ENCODE assay signal across 10 cellular contexts in genomic region chr16:11546522-11547485, GRCh38. TPM values are rescaled to one million over a fixed set of nuclear protein-coding genes. Genes with fewer than 3 reads are reported as not detected.
A peak's percentile ranks its signal among the peaks of the same experiment; 100 is the strongest.
DNase-seq lines count a peak whose midpoint lies in the region; ATAC-seq and TF ChIP-seq lines count a peak whose summit lies in the region.
"Had no signal": no experiment of that assay in that cellular context is flagged by ENCODE, and none has a peak within 500 bp of the region (broad histone marks: within the 10 kb centered on the region; RNA-seq: fewer than 3 reads in every experiment).

No MANE protein-coding gene starts in this region.

- H3K36me3 ChIP-seq in left lung (peaks cover 5 to 66% of the 10 kb centered on the region in 2 donors), tibial nerve (peaks cover 0 to 39% (median 8%) of the 10 kb centered on the region in 3 donors)

- no peaks in the 10 kb centered on the region for H3K9me3 Mint-ChIP-seq in activated naive CD4-positive, alpha-beta T cell treated with anti-CD3 and anti-CD28 coated beads, Interleukin-2, amount 50 U/mL, for 24 hours
- peaks cover 4 to 31% (median 13%) of the 10 kb centered on the region in 5 experiments for H3K9me3 Mint-ChIP-seq in brain

- intact Hi-C loops in left lung (cut with DNase I), result no loop called here

- peak overlapping the region; percentile 35 for H3K27ac Mint-ChIP-seq in activated naive CD4-positive, alpha-beta T cell treated with anti-CD3 and anti-CD28 coated beads, Interleukin-2, amount 50 U/mL, for 24 hours
- H3K27ac Mint-ChIP-seq in brain, result peak overlapping the region; percentile 46 to 90 (median 83)

- WGBS in tibial nerve, 2 donors, result 44 to 48% methylated on average over 12 of the region's 12 CpGs

- H3K4me3 ChIP-seq in left lung (no peak overlapping the region), tibial nerve (peak overlapping the region in 1 of 4 donors; percentile 4)
- H3K4me3 ChIP-seq: skin epidermis had no signal

- H3K4me1 ChIP-seq in left lung, result peaks cover 0 to 17% of the 10 kb centered on the region in 2 donors
- peaks cover 0 to 33% (median 10%) of the 10 kb centered on the region in 4 donors for H3K4me1 ChIP-seq in tibial nerve

- H3K27me3 ChIP-seq in left lung, result no peaks in the 10 kb centered on the region
- no peaks in the 10 kb centered on the region for H3K27me3 ChIP-seq in tibial nerve

- ATAC-seq in left lung, result peak; percentile 19
- ATAC-seq: left colon had no signal

- no peak overlapping the region for H3K4me3 Mint-ChIP-seq in activated naive CD4-positive, alpha-beta T cell treated with anti-CD3 and anti-CD28 coated beads, Interleukin-2, amount 50 U/mL, for 24 hours
- peak overlapping the region; percentile 1 to 66 (median 40) for H3K4me3 Mint-ChIP-seq in brain

- no peaks in the 10 kb centered on the region for H3K27me3 Mint-ChIP-seq in activated naive CD4-positive, alpha-beta T cell treated with anti-CD3 and anti-CD28 coated beads, Interleukin-2, amount 50 U/mL, for 24 hours
- no peaks in the 10 kb centered on the region for H3K27me3 Mint-ChIP-seq in brain

- H3K4me1 Mint-ChIP-seq in activated naive CD4-positive, alpha-beta T cell treated with anti-CD3 and anti-CD28 coated beads, Interleukin-2, amount 50 U/mL, for 24 hours, result peaks cover 28% of the 10 kb centered on the region
- peaks cover 56% of the 10 kb centered on the region for H3K4me1 Mint-ChIP-seq in brain

- H3K9me3 ChIP-seq in left lung (peaks cover 0 to 3% of the 10 kb centered on the region in 2 donors), tibial nerve (peaks cover 0 to 5% (median 0%) of the 10 kb centered on the region in 4 donors)

- H3K27ac ChIP-seq in left lung (no peak overlapping the region), tibial nerve (peak overlapping the region; percentile 62 to 92 (median 74))

- peak in 1 of 2 donors; percentile 29 for TF ChIP-seq EP300 in tibial nerve (IDR thresholded peaks at IDR 0.05)

- TF ChIP-seq POLR2A in tibial nerve (IDR thresholded peaks at IDR 0.05), result no peak

- H3K36me3 Mint-ChIP-seq in activated naive CD4-positive, alpha-beta T cell treated with anti-CD3 and anti-CD28 coated beads, Interleukin-2, amount 50 U/mL, for 24 hours, result peaks cover 26% of the 10 kb centered on the region
- H3K36me3 Mint-ChIP-seq in brain, result peaks cover 48% of the 10 kb centered on the region

- DNase-seq in activated naive CD4-positive, alpha-beta T cell treated with Interleukin-2 at 50 U/mL for 16 hours, result no peak
- DNase-seq in left lung (no peak), tibial nerve (ENCODE audit: low spot score in 2 of 2) (no peak), NK-92 (lab: John Stamatoyannopoulos, UW; ENCODE audit: unreplicated experiment) (no peak), RKO (ENCODE audit: low spot score) (no peak), DMS 273 treated with DMSO at 0.1 percent for 48 hours (lab: John Stamatoyannopoulos, UW) (no peak)
- DNase-seq: left colon had no signal

- TF ChIP-seq CTCF in brain (conservative IDR thresholded peaks at IDR 0.05), result no peak
- no peak for TF ChIP-seq CTCF in left lung (IDR thresholded peaks at IDR 0.05)
- no peak for TF ChIP-seq CTCF in tibial nerve (IDR thresholded peaks at IDR 0.05)

RNA-seq across cellular contexts. Expression of gene LITAF, which starts 39.9 kb away (rescaled TPM):
- polyA plus RNA-seq in brain (ENCODE audit: insufficient read depth, low read depth, low replicate concordance), result 96.6 TPM
- total RNA-seq in left lung (100 to 1,000 TPM; 125 to 277 TPM), tibial nerve (10 to 100 TPM; 54.8 to 73.0 (median 65.3) TPM)

Comparison
In these comparisons a context has a peak if more than half of its experiments do, and no peak if none do; other contexts are left out.
1. H3K27ac ChIP-seq: peak in tibial nerve (4 of 4); none in left lung (0 of 2).